ENCODE assay signal across 19 cellular contexts in the genomic region with DNA sequence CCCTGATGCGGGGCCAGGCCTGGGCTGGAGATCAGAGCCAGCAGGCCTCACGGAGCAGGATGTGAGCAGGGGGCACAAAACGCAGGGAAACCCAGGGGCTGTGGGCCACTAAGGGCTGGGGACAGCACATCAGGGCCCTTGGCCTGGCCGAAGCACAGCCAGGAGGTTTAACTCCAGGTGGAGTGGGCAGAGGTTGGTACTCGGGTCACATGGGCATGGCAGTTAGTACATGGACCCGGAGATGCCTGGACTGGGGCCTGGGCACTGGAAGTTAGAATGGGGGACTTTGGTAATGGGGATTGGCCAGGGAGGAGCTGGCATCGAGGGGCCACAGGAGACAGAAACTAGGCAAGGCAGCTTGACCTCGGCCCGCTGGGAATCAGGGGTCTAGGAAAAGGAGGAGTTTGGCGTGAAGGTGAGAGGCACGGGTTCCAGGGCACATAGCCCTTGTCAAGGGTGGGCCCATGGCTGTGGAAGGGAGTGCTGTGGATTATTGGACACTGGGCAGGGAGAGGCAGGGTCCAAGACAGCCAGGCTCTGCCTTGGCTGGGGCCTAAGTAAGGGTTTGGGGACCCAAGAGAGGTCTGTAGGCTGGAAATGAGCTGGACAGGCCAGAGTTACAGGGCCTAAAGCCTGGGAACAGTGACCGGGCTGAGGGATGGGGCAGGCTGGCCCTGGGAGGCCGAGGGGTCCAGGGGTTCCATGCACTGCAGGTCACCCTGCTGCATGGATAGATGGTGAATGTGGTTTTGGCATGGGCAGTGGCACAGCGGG. TPM values are rescaled to one million over a fixed set of nuclear protein-coding genes. Genes with fewer than 3 reads are reported as not detected.
A peak's percentile ranks its signal among the peaks of the same experiment; 100 is the strongest.
DNase-seq lines count a peak whose midpoint lies in the region; ATAC-seq and TF ChIP-seq lines count a peak whose summit lies in the region.
"Had no signal": no experiment of that assay in that cellular context is flagged by ENCODE, and none has a peak within 500 bp of the region (broad histone marks: within the 10 kb centered on the region; RNA-seq: fewer than 3 reads in every experiment).

No MANE protein-coding gene starts in this region.

- H2BK12ac ChIP-seq in H9 (ENCODE audit: insufficient read length, low read depth, low read length) = no peak overlapping the region
- peak overlapping the region; percentile 45 to 74 for H2BK12ac ChIP-seq in mesenchymal stem cell (ENCODE audit: low read length in 2 of 2)

- peaks cover 6 to 8% of the 10 kb centered on the region in 2 experiments for H3K4me1 Mint-ChIP-seq in H9
- H3K4me1 Mint-ChIP-seq: IgD-negative memory B cell had no signal

- H3K4me2 ChIP-seq in H9 (ENCODE audit: insufficient read depth, insufficient read length, low read length) (no peak overlapping the region), mesenchymal stem cell (ENCODE audit: low read length, poor library complexity, severe bottlenecking) (no peak overlapping the region)

- no peak overlapping the region for H2AFZ ChIP-seq in H9 (ENCODE audit: low read length)
- no peak overlapping the region for H2AFZ ChIP-seq in mesenchymal stem cell (ENCODE audit: low read depth, low read length)

- H3K23ac ChIP-seq in H9 (ENCODE audit: insufficient read length, low read depth, low read length) (no peak overlapping the region), mesenchymal stem cell (ENCODE audit: low read length in 2 of 2) (no peak overlapping the region)

- intact Hi-C loops in gastrocnemius medialis (cut with DNase I; ENCODE audit: low total_unique reads) = no loop called here

- H3K4ac ChIP-seq in H9 (ENCODE audit: low read depth, low read length) (no peak overlapping the region), mesenchymal stem cell (ENCODE audit: low read depth in 1 of 2, low read length in 2 of 2) (peak overlapping the region in 1 of 2 experiments; percentile 46)

- H3K4me3 ChIP-seq in mesenchymal stem cell (ENCODE audit: insufficient read depth in 1 of 2, low read depth in 1 of 2, low read length in 2 of 2) = no peak overlapping the region
- no peak overlapping the region for H3K4me3 ChIP-seq in gastrocnemius medialis
- no peak overlapping the region for H3K4me3 ChIP-seq in tibial nerve

- no peak overlapping the region for H2BK20ac ChIP-seq in H9 (ENCODE audit: low read depth, low read length, poor library complexity, severe bottlenecking)

- no peak overlapping the region for H3K18ac ChIP-seq in H9 (ENCODE audit: insufficient read length, low read depth, low read length)
- peak overlapping the region; percentile 41 to 65 for H3K18ac ChIP-seq in mesenchymal stem cell (ENCODE audit: low read depth in 1 of 2, low read length in 2 of 2)

- no peaks in the 10 kb centered on the region; the same call in none of the 2 replicates for H3K27me3 Mint-ChIP-seq in H9 (ENCODE audit: low read depth)

- H2AK5ac ChIP-seq in H9 (ENCODE audit: insufficient read length, low read length) = no peak overlapping the region
- no peak overlapping the region for H2AK5ac ChIP-seq in mesenchymal stem cell (ENCODE audit: low read length, severe bottlenecking)

- H3K27ac ChIP-seq in H9 (ENCODE audit: insufficient read length, low read depth, low read length) (no peak overlapping the region), mesenchymal stem cell (ENCODE audit: low read length, poor library complexity, severe bottlenecking) (no peak overlapping the region), gastrocnemius medialis (peak overlapping the region; percentile 83 to 88 (median 86)), tibial nerve (no peak overlapping the region)
- H3K27ac ChIP-seq: 22Rv1 had no signal

- H4K91ac ChIP-seq in H9 (ENCODE audit: insufficient read length, low read depth, low read length) (no peak overlapping the region), mesenchymal stem cell (ENCODE audit: low read length) (peak overlapping the region; percentile 76)

- no peaks in the 10 kb centered on the region; a peak in 1 of 5 replicates for H3K9me3 Mint-ChIP-seq in H9
- H3K9me3 Mint-ChIP-seq: IgD-negative memory B cell had no signal

- H2BK120ac ChIP-seq in H9 (ENCODE audit: low read depth, low read length, poor library complexity, severe bottlenecking) = no peak overlapping the region
- H2BK120ac ChIP-seq in mesenchymal stem cell (ENCODE audit: low read depth, low read length) = no peak overlapping the region

- no peak overlapping the region for H3K56ac ChIP-seq in H9 (ENCODE audit: insufficient read length, low read depth, low read length)

- TF ChIP-seq POLR2A in gastrocnemius medialis (IDR thresholded peaks at IDR 0.05) = no peak
- no peak for TF ChIP-seq POLR2A in tibial nerve (IDR thresholded peaks at IDR 0.05)

- H3K27me3 ChIP-seq in H9 (ENCODE audit: insufficient read depth, low read length) (no peaks in the 10 kb centered on the region), mesenchymal stem cell (ENCODE audit: control insufficient read depth in 1 of 2, insufficient read depth in 1 of 2, low read length in 2 of 2) (no peaks in the 10 kb centered on the region), gastrocnemius medialis (no peaks in the 10 kb centered on the region), tibial nerve (no peaks in the 10 kb centered on the region)

- H3K27ac Mint-ChIP-seq in H9 = peak overlapping the region in 2 of 3 experiments; percentile 59 to 77; a peak in 3 of 7 replicates
- H3K27ac Mint-ChIP-seq: IgD-negative memory B cell had no signal

- H3K14ac ChIP-seq in H9 (ENCODE audit: insufficient read depth, low read length) (no peak overlapping the region; the same call in 1 of the 2 replicates), mesenchymal stem cell (ENCODE audit: low read length in 2 of 2) (peak overlapping the region in 1 of 2 experiments; percentile 44)

- no peak overlapping the region for H3T11ph ChIP-seq in H9 (ENCODE audit: low read length)

- H4K8ac ChIP-seq in H9 (replicated peaks; ENCODE audit: insufficient read length, low read depth, low read length) = no peak overlapping the region
- H4K8ac ChIP-seq in mesenchymal stem cell (ENCODE audit: low read length) = no peak overlapping the region

- peak; percentile 47 for DNase-seq in activated effector memory CD4-positive, alpha-beta T cell treated with anti-CD3 and anti-CD28 coated beads, Interleukin-2, amount 50 U/mL, for 16 hours
- no peak for DNase-seq in activated effector memory CD4-positive, alpha-beta T cell treated with Interleukin-2 at 50 U/mL for 16 hours
- DNase-seq in H9 (no peak), mesenchymal stem cell (no peak), gastrocnemius medialis (peak in 1 of 2 donors; percentile 14), tibial nerve (ENCODE audit: low spot score in 2 of 2) (no peak), RPMI8226 (no peak), SKM-1 treated with dmso at 0.1 percent for 144 hours (lab: John Stamatoyannopoulos, UW; ENCODE audit: unreplicated experiment) (no peak)
- DNase-seq: MV-4-11, NCI-H1417 treated with DMSO at 0.1 percent for 48 hours, NCI-H2029, NCI-H2171 treated with DMSO at 0.1 percent for 48 hours, NCI-H774 had no signal

- no peaks in the 10 kb centered on the region for H3K79me2 ChIP-seq in H9 (ENCODE audit: insufficient read depth, low read length)

- no peaks in the 10 kb centered on the region for H3K36me3 Mint-ChIP-seq in H9 (ENCODE audit: insufficient read depth in 1 of 3, low read depth in 3 of 3)
- H3K36me3 Mint-ChIP-seq: IgD-negative memory B cell had no signal

- no peak overlapping the region for H2BK15ac ChIP-seq in H9 (ENCODE audit: low read depth, low read length)
- H2BK15ac ChIP-seq in mesenchymal stem cell (ENCODE audit: low read depth, poor library complexity, severe bottlenecking) = peak overlapping the region; percentile 92

- H3K9ac ChIP-seq in H9 (ENCODE audit: extremely low read depth, insufficient read length, low read length) (no peak overlapping the region), mesenchymal stem cell (ENCODE audit: low read length) (no peak overlapping the region)

- in situ Hi-C loops in gastrocnemius medialis (cut with MboI; ENCODE audit: low sequenced_read_pairs in 4 of 4) = no loop called here

- no peak overlapping the region for H3K4me3 Mint-ChIP-seq in H9
- H3K4me3 Mint-ChIP-seq: IgD-negative memory B cell had no signal

- no peak for ATAC-seq in gastrocnemius medialis
- ATAC-seq: Panc1 had no signal

- H3K79me1 ChIP-seq in H9 (ENCODE audit: insufficient read depth, low read depth, low read length, poor library complexity, severe bottlenecking) (no peaks in the 10 kb centered on the region), mesenchymal stem cell (replicated peaks; ENCODE audit: low read length, poor library complexity, severe bottlenecking) (no peaks in the 10 kb centered on the region)

- no peaks in the 10 kb centered on the region for H3K9me3 ChIP-seq in H9 (ENCODE audit: control insufficient read depth, low read depth, low read length)
- H3K9me3 ChIP-seq in mesenchymal stem cell (ENCODE audit: control insufficient read depth, low read length) = no peaks in the 10 kb centered on the region
- no peaks in the 10 kb centered on the region for H3K9me3 ChIP-seq in gastrocnemius medialis
- H3K9me3 ChIP-seq in tibial nerve = no peaks in the 10 kb centered on the region

- TF ChIP-seq CTCF in H9 (conservative IDR thresholded peaks at IDR 0.05) = no peak
- no peak for TF ChIP-seq CTCF in gastrocnemius medialis (IDR thresholded peaks at IDR 0.05 in 4 of 5, conservative IDR thresholded peaks at IDR 0.05 in 1 of 5)
- no peak for TF ChIP-seq CTCF in tibial nerve (IDR thresholded peaks at IDR 0.05)

- no peaks in the 10 kb centered on the region for H3K23me2 ChIP-seq in H9 (ENCODE audit: insufficient read length, low read depth, low read length, poor library complexity, severe bottlenecking)

- no peak overlapping the region for H4K5ac ChIP-seq in H9 (ENCODE audit: insufficient read length, low read depth, low read length)

- no peak for TF ChIP-seq EP300 in tibial nerve (IDR thresholded peaks at IDR 0.05)

- no CpG with 5 or more reads among the region's 14 CpGs for WGBS in H9 (ENCODE audit: extremely low coverage, insufficient read length, low lambda C conversion rate)
- 95% methylated on average over 14 of the region's 14 CpGs for WGBS in mesenchymal stem cell
- WGBS in tibial nerve, 2 donors = 91 to 94% methylated on average over 14 of the region's 14 CpGs

- H3K36me3 ChIP-seq in mesenchymal stem cell (ENCODE audit: control insufficient read depth in 1 of 2, insufficient read depth in 2 of 2, low read depth in 1 of 2, low read length in 2 of 2) (no peaks in the 10 kb centered on the region), gastrocnemius medialis (no peaks in the 10 kb centered on the region), tibial nerve (no peaks in the 10 kb centered on the region)

- no peak overlapping the region for H2BK5ac ChIP-seq in H9 (ENCODE audit: insufficient read length, low read length)
- no peak overlapping the region for H2BK5ac ChIP-seq in mesenchymal stem cell (ENCODE audit: low read depth, low read length, poor library complexity, severe bottlenecking)

- no peaks in the 10 kb centered on the region for H4K20me1 ChIP-seq in H9 (ENCODE audit: control insufficient read depth, insufficient read depth, insufficient read length)

- H3K4me1 ChIP-seq in H9 (ENCODE audit: insufficient read depth, low read length) = no peaks in the 10 kb centered on the region
- peaks cover 6% of the 10 kb centered on the region for H3K4me1 ChIP-seq in mesenchymal stem cell (ENCODE audit: control insufficient read depth, insufficient read depth, low read depth, low read length)
- H3K4me1 ChIP-seq in gastrocnemius medialis = peaks cover 15 to 41% of the 10 kb centered on the region in 2 donors
- peaks cover 0 to 20% (median 0%) of the 10 kb centered on the region in 4 donors for H3K4me1 ChIP-seq in tibial nerve

RNA-seq across cellular contexts. Expression of a gene that starts 41.6 kb away (rescaled TPM):
- total RNA-seq in H9 (2021) (not detected in 2 replicates), gastrocnemius medialis (10 to 100 TPM; 17.3 to 22.2 (median 21.1) TPM), tibial nerve (10 to 100 TPM; 23.0 to 85.1 (median 65.7) TPM)
- polyA plus RNA-seq in mesenchymal stem cell (2013, experiment 1 of 2) = 0.01 TPM
- polyA plus RNA-seq in mesenchymal stem cell (2013, experiment 2 of 2) = 0.01 TPM
- total RNA-seq: HT-29, NCI-H460 had no signal
- polyA plus RNA-seq: BJ, IgD-negative memory B cell had no signal

Comparison
In these comparisons a context has a peak if more than half of its experiments do, and no peak if none do; other contexts are left out.
1. H3K27ac ChIP-seq: peak in gastrocnemius medialis (4 of 4); none in H9 (single experiment), mesenchymal stem cell (single experiment) and tibial nerve (0 of 4).
2. RNA of a gene that starts 41.6 kb away (total RNA-seq): 23.0 to 85.1 TPM in tibial nerve and 17.3 to 22.2 TPM in gastrocnemius medialis; not detected in H9; every median in the first group is over 10 times any median in the second.